Comparison of ENCODE assay signal across 1 cellular context in genomic region chr6:87504440-87504839, GRCh38.
TF ChIP-seq lines count a peak whose summit lies in the region.

No MANE protein-coding gene starts in this region.

TF ChIP-seq in IMR-90, 13 proteins besides CTCF, POLR2A, EP300 and RAD21:
- TF ChIP-seq USF2 (IDR thresholded peaks at IDR 0.05; ENCODE audit: low read depth, low read length), result peak; percentile 19; the same call in 1 of the 2 replicates
- no peak for TF ChIP-seq SMC3 (IDR thresholded peaks at IDR 0.05; ENCODE audit: low read depth, low read length)
